Comparison of ENCODE assay signal across 1 cellular context in genomic region chr12:131436922-131437705, GRCh38.
TF ChIP-seq lines count a peak whose summit lies in the region.

No MANE protein-coding gene starts in this region.

TF ChIP-seq in GM23338, 12 proteins besides CTCF, POLR2A, EP300 and RAD21 (continued from another document):
- TF ChIP-seq REST (IDR thresholded peaks at IDR 0.05; ENCODE audit: unreplicated experiment), result no peak
- no peak for TF ChIP-seq ZNF331 (CRISPR knock-in tag; IDR thresholded peaks at IDR 0.05; ENCODE audit: low read depth)
- TF ChIP-seq NANOG (IDR thresholded peaks at IDR 0.05; ENCODE audit: borderline replicate concordance), result no peak
- no peak for TF ChIP-seq ZNF114 (CRISPR knock-in tag; IDR thresholded peaks at IDR 0.05)
- no peak for TF ChIP-seq JUNB (IDR thresholded peaks at IDR 0.05; ENCODE audit: unreplicated experiment)
- TF ChIP-seq STAT1 (IDR thresholded peaks at IDR 0.05; ENCODE audit: unreplicated experiment), result no peak
